ENCODE assay signal across 14 cellular contexts in the genomic region with DNA sequence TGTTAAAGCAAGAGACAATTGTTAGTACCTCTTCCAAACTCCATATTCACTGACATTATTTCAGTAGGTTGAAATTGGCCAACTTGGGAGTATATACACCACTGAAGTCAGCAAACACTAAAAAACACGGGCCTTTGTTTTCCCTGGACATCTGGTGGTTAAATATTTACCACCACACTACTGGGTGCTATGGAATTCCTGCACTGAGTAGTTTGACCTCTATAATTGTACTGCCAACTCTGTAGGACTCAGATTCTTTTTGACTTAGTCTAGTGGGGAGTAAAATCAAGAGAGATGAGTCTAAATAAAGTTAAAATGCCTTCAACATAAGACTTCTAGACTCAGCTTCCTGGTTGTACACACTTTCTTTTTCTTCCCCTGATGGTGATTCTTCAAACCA. TPM values are rescaled to one million over a fixed set of nuclear protein-coding genes. Genes with fewer than 3 reads are reported as not detected.
DNase-seq lines count a peak whose midpoint lies in the region; ATAC-seq and TF ChIP-seq lines count a peak whose summit lies in the region.
"Had no signal": no experiment of that assay in that cellular context is flagged by ENCODE, and none has a peak within 500 bp of the region (broad histone marks: within the 10 kb centered on the region; RNA-seq: fewer than 3 reads in every experiment).

No MANE protein-coding gene starts in this region.

- no peak overlapping the region for H3K27ac Mint-ChIP-seq in T-helper 17 cell
- H3K27ac Mint-ChIP-seq: activated CD4-positive, alpha-beta memory T cell treated with anti-CD3 and anti-CD28 coated beads for 36 hours had no signal

- TF ChIP-seq CTCF in AG04449 (IDR thresholded peaks at IDR 0.05; ENCODE audit: insufficient read depth, low read length, missing control alignments) (no peak), astrocyte of the cerebellum (IDR thresholded peaks at IDR 0.05; ENCODE audit: low read depth, low read length, missing control alignments) (no peak)

- no peaks in the 10 kb centered on the region for H3K36me3 Mint-ChIP-seq in T-helper 17 cell (ENCODE audit: low read depth)
- H3K36me3 Mint-ChIP-seq: activated CD4-positive, alpha-beta memory T cell treated with anti-CD3 and anti-CD28 coated beads for 36 hours had no signal

- H3K4me1 Mint-ChIP-seq in T-helper 17 cell, result peaks cover 10% of the 10 kb centered on the region

- H3K9me3 ChIP-seq in T-helper 17 cell (ENCODE audit: control insufficient read depth, low read length, poor library complexity, severe bottlenecking), result no peaks in the 10 kb centered on the region
- H3K9me3 ChIP-seq: gastrocnemius medialis, ovary had no signal

- H3K4me3 ChIP-seq in AG04449 (ENCODE audit: low read depth, low read length) (no peak overlapping the region), astrocyte of the cerebellum (ENCODE audit: low read depth, low read length) (no peak overlapping the region)
- H3K4me3 ChIP-seq: gastrocnemius medialis, ovary had no signal

- in situ Hi-C loops in astrocyte of the cerebellum (cut with HindIII; ENCODE audit: low sequenced_read_pairs), result loop anchor here (5.0 kb wide), 1 partner anchor 83 kb away; no protein-coding TSS in a partner anchor

- peaks cover 56% of the 10 kb centered on the region for H3K27me3 Mint-ChIP-seq in T-helper 17 cell

- CTCF ChIA-PET in AG04449 (lab: Yijun Ruan, JAX), result interaction anchor here (1.3 to 9.6 kb wide), 6 partner anchors 30 to 641 kb away, joined by 6 to 291 read pairs (median 62); no protein-coding TSS in a partner anchor

- POLR2A ChIA-PET in AG04449 (lab: Yijun Ruan, JAX), result no interaction called here

- no peak overlapping the region for H3K4me3 Mint-ChIP-seq in T-helper 17 cell
- H3K4me3 Mint-ChIP-seq: activated CD4-positive, alpha-beta memory T cell treated with anti-CD3 and anti-CD28 coated beads for 36 hours had no signal

- peak; percentile 60 for ATAC-seq in left lobe of liver
- no peak for ATAC-seq in HG02973 (IDR thresholded peaks at IDR 0.05; ENCODE audit: unreplicated experiment)
- ATAC-seq in T-helper 17 cell, result no peak
- ATAC-seq: gastrocnemius medialis, left cardiac atrium had no signal

- DNase-seq in AG04449 (ENCODE audit: low read depth, low spot score) (peak; percentile 63), HT1080 (ENCODE audit: low read depth) (peak; percentile 56), astrocyte of the cerebellum (ENCODE audit: low read depth) (peak; percentile 32), left lobe of liver (ENCODE audit: low spot score) (no peak), T-helper 17 cell (no peak), SKM-1 (lab: John Stamatoyannopoulos, UW; ENCODE audit: unreplicated experiment) (no peak), NCI-H1048 (lab: John Stamatoyannopoulos, UW) (no peak)
- DNase-seq: activated CD4-positive, alpha-beta memory T cell treated with anti-CD3 and anti-CD28 coated beads for 36 hours; cortex of kidney; gastrocnemius medialis; left cardiac atrium; NCI-H187 treated with DMSO at 0.1 percent for 48 hours; ovary had no signal

RNA-seq across cellular contexts. Expression of gene TES, which starts 41.3 kb away (rescaled TPM):
- total RNA-seq in HT1080 (2014; rRNA removed; shearing (Covaris generic)), result 48.8 and 54.8 TPM in 2 replicates
- 38.5 and 46.2 TPM in 2 replicates for polyA plus RNA-seq in HT1080 (2015; cell fraction: cytosol; rRNA removed)
- polyA plus RNA-seq in HT1080 (2015; cell fraction: nucleus; rRNA removed), result 178 and 196 TPM in 2 replicates
- total RNA-seq in left lobe of liver (7.5 TPM), T-helper 17 cell (100 to 1,000 TPM; 107 to 108 TPM)

Comparison
In these comparisons a context has a peak if more than half of its experiments do, and no peak if none do; other contexts are left out.
1. DNase-seq: peak in AG04449 (single experiment), HT1080 (single experiment) and astrocyte of the cerebellum (single experiment); none in left lobe of liver (single experiment), T-helper 17 cell (0 of 3), SKM-1 (single experiment) and NCI-H1048 (single experiment).